In genomic region chr14:37185670-37186069, GRCh38 we compare ENCODE assay signal across 12 cellular contexts. TPM values are rescaled to one million over a fixed set of nuclear protein-coding genes. Genes with fewer than 3 reads are reported as not detected.
"Had no signal": no experiment of that assay in that cellular context is flagged by ENCODE, and none has a peak within 500 bp of the region (broad histone marks: within the 10 kb centered on the region; RNA-seq: fewer than 3 reads in every experiment).

No MANE protein-coding gene starts in this region.

- ATAC-seq: GM23338, HCT116 had no signal

- H3K36me3 ChIP-seq: HAP-1 had no signal

- H3K9ac ChIP-seq: GM23248 had no signal

- H3K4me1 ChIP-seq: HAP-1 had no signal

- H2AFZ ChIP-seq: GM23248, GM23338 had no signal

- H3K4me2 ChIP-seq: GM23338 had no signal

- FAIRE-seq: H1, H54 had no signal

- H3K9me3 ChIP-seq: HAP-1 had no signal

- H3K27ac ChIP-seq: GM23248 had no signal

- DNase-seq: GM23248, GOT3, H7, H9, HCEC 1CT, HFFc6 had no signal

- H3K4me3 ChIP-seq: GM23248, GM23338, HAP-1 had no signal

RNA-seq across cellular contexts. Expression of gene SLC25A21, which starts 13.3 kb away (rescaled TPM):
- total RNA-seq: GM23248, H4 had no signal
